ENCODE assay signal across 34 cellular contexts in the genomic region with DNA sequence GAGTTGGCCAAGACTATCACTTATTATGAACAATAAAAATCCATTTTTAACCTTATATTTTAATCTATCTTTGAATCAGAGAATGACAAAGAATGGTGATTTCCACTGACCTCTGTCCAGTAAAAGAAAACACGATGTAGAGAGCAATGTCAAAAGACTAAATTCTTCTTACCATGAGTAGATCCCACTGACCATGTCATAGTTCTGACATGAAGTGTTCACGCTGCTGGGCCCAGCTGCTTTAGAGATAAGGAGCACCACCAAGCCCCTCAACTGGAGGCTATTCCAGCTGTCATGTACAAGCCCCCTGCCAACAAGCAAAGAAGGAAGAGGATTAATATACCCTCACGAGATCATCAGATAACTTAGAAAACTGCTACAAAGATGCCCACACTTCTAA.
"Had no signal": no experiment of that assay in that cellular context is flagged by ENCODE, and none has a peak within 500 bp of the region (broad histone marks: within the 10 kb centered on the region; RNA-seq: fewer than 3 reads in every experiment).

No MANE protein-coding gene starts in this region.

- H3K4me3 ChIP-seq: MG63 had no signal

- H3K36me3 ChIP-seq: MG63 had no signal

- H3K4me2 ChIP-seq: KMS-11 had no signal

- H3K9me3 ChIP-seq: MG63 had no signal

- H3K9ac ChIP-seq: KMS-11 had no signal

- DNase-seq: Karpas-422, Kasumi-1, MG63, MM.1S, MV-4-11, NCI-H1048, NCI-H1092, NCI-H1092 treated with DMSO at 0.1 percent for 48 hours, NCI-H1105, NCI-H1105 treated with DMSO at 0.1 percent for 48 hours, NCI-H1417, NCI-H1417 treated with DMSO at 0.1 percent for 48 hours, NCI-H1436, NCI-H1436 treated with DMSO at 0.1 percent for 48 hours, NCI-H146, NCI-H1694, NCI-H1694 treated with DMSO at 0.1 percent for 48 hours, NCI-H187, NCI-H187 treated with DMSO at 0.1 percent for 48 hours, NCI-H1930, NCI-H2029, NCI-H2029 treated with DMSO at 0.1 percent for 48 hours, NCI-H2081, NCI-H2081 treated with DMSO at 0.1 percent for 48 hours, NCI-H2107, NCI-H2171, NCI-H2171 treated with DMSO at 0.1 percent for 48 hours, NCI-H2227 treated with DMSO at 0.1 percent for 48 hours, NCI-H226, NCI-H345, NCI-H446, NCI-H446 treated with DMSO at 0.1 percent for 48 hours, NCI-H510A had no signal

- H3K27me3 ChIP-seq: MG63 had no signal

- H3K27ac ChIP-seq: KMS-11 had no signal
